Comparison of ENCODE assay signal across 3 cellular contexts in the genomic region with DNA sequence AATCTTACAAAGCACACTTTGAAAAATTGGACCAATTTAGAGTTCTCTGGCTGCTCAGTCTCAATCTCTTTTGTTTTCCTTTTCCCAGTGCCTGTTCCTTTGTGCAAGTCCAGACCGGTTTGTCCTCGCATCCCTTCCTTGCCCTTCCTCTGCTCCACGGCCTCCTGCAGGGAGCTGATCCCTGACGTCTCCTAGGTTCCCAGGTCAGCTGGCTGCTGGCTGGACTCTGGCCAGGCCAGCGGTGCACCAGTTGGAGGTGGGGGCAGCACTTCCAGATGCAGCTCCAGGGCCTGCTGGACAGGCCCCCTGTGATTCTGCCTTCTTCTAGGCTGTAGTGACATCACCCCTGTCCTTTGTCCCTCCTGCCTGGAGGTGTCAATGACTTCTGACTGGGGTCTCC.
TF ChIP-seq lines count a peak whose summit lies in the region.

No MANE protein-coding gene starts in this region.

TF ChIP-seq in SK-N-SH, 30 proteins besides CTCF, POLR2A, EP300 and RAD21 (continues in another document):
- TF ChIP-seq POLR2AphosphoS5 (IDR thresholded peaks at IDR 0.05; ENCODE audit: low read depth, low read length): no peak
- no peak for TF ChIP-seq NRF1 (IDR thresholded peaks at IDR 0.05; ENCODE audit: low read depth, low read length)
- TF ChIP-seq, protein P1, sequence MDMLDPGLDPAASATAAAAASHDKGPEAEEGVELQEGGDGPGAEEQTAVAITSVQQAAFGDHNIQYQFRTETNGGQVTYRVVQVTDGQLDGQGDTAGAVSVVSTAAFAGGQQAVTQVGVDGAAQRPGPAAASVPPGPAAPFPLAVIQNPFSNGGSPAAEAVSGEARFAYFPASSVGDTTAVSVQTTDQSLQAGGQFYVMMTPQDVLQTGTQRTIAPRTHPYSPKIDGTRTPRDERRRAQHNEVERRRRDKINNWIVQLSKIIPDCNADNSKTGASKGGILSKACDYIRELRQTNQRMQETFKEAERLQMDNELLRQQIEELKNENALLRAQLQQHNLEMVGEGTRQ (IDR thresholded peaks at IDR 0.05; ENCODE audit: borderline replicate concordance, low read depth, low read length): no peak
- TF ChIP-seq CHD2 (IDR thresholded peaks at IDR 0.05; ENCODE audit: low read length, partially characterized antibody): no peak
- no peak for TF ChIP-seq RCOR1 (IDR thresholded peaks at IDR 0.05; ENCODE audit: low read length)
- no peak for TF ChIP-seq TCF12 (IDR thresholded peaks at IDR 0.05)
- TF ChIP-seq FOXM1 (IDR thresholded peaks at IDR 0.05; ENCODE audit: low read depth): no peak
- TF ChIP-seq, protein P2, sequence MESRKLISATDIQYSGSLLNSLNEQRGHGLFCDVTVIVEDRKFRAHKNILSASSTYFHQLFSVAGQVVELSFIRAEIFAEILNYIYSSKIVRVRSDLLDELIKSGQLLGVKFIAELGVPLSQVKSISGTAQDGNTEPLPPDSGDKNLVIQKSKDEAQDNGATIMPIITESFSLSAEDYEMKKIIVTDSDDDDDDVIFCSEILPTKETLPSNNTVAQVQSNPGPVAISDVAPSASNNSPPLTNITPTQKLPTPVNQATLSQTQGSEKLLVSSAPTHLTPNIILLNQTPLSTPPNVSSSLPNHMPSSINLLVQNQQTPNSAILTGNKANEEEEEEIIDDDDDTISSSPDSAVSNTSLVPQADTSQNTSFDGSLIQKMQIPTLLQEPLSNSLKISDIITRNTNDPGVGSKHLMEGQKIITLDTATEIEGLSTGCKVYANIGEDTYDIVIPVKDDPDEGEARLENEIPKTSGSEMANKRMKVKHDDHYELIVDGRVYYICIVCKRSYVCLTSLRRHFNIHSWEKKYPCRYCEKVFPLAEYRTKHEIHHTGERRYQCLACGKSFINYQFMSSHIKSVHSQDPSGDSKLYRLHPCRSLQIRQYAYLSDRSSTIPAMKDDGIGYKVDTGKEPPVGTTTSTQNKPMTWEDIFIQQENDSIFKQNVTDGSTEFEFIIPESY (IDR thresholded peaks at IDR 0.05; ENCODE audit: borderline replicate concordance, low read depth): no peak
- no peak for TF ChIP-seq SMC3 (IDR thresholded peaks at IDR 0.05; ENCODE audit: low read depth, low read length)
- TF ChIP-seq MXI1 (IDR thresholded peaks at IDR 0.05; ENCODE audit: low read depth, low read length): no peak
- TF ChIP-seq, protein P3, sequence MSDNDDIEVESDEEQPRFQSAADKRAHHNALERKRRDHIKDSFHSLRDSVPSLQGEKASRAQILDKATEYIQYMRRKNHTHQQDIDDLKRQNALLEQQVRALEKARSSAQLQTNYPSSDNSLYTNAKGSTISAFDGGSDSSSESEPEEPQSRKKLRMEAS (IDR thresholded peaks at IDR 0.05; ENCODE audit: low read depth): no peak
- TF ChIP-seq RXRA (IDR thresholded peaks at IDR 0.05; ENCODE audit: borderline replicate concordance, low read depth): no peak
- no peak for TF ChIP-seq EZH2phosphoT487 (IDR thresholded peaks at IDR 0.05; ENCODE audit: borderline replicate concordance, low read depth)
- TF ChIP-seq, protein P4, sequence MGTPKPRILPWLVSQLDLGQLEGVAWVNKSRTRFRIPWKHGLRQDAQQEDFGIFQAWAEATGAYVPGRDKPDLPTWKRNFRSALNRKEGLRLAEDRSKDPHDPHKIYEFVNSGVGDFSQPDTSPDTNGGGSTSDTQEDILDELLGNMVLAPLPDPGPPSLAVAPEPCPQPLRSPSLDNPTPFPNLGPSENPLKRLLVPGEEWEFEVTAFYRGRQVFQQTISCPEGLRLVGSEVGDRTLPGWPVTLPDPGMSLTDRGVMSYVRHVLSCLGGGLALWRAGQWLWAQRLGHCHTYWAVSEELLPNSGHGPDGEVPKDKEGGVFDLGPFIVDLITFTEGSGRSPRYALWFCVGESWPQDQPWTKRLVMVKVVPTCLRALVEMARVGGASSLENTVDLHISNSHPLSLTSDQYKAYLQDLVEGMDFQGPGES (IDR thresholded peaks at IDR 0.05; ENCODE audit: low read depth, low read length): no peak
- TF ChIP-seq, protein P5, sequence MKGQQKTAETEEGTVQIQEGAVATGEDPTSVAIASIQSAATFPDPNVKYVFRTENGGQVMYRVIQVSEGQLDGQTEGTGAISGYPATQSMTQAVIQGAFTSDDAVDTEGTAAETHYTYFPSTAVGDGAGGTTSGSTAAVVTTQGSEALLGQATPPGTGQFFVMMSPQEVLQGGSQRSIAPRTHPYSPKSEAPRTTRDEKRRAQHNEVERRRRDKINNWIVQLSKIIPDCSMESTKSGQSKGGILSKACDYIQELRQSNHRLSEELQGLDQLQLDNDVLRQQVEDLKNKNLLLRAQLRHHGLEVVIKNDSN (IDR thresholded peaks at IDR 0.05; ENCODE audit: borderline replicate concordance, low read depth): no peak
- no peak for TF ChIP-seq TAF1 (IDR thresholded peaks at IDR 0.05; ENCODE audit: borderline replicate concordance, low read depth, low read length)
- no peak for TF ChIP-seq ELF1 (IDR thresholded peaks at IDR 0.05)

TF ChIP-seq in SK-N-SH treated with all-trans-retinoic acid at 6 μM for 48 hours, 23 proteins besides CTCF, POLR2A, EP300 and RAD21 (continues in another document):
- TF ChIP-seq ZC3H10 (CRISPR knock-in tag; IDR thresholded peaks at IDR 0.05): no peak
- TF ChIP-seq ARNTL (CRISPR knock-in tag; IDR thresholded peaks at IDR 0.05; ENCODE audit: borderline replicate concordance, low read depth): no peak
- no peak for TF ChIP-seq ZNF70 (CRISPR knock-in tag; IDR thresholded peaks at IDR 0.05)
- TF ChIP-seq, protein P6, sequence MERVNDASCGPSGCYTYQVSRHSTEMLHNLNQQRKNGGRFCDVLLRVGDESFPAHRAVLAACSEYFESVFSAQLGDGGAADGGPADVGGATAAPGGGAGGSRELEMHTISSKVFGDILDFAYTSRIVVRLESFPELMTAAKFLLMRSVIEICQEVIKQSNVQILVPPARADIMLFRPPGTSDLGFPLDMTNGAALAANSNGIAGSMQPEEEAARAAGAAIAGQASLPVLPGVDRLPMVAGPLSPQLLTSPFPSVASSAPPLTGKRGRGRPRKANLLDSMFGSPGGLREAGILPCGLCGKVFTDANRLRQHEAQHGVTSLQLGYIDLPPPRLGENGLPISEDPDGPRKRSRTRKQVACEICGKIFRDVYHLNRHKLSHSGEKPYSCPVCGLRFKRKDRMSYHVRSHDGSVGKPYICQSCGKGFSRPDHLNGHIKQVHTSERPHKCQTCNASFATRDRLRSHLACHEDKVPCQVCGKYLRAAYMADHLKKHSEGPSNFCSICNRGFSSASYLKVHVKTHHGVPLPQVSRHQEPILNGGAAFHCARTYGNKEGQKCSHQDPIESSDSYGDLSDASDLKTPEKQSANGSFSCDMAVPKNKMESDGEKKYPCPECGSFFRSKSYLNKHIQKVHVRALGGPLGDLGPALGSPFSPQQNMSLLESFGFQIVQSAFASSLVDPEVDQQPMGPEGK (CRISPR knock-in tag; IDR thresholded peaks at IDR 0.05; ENCODE audit: borderline replicate concordance): no peak
- no peak for TF ChIP-seq SNAI2 (CRISPR knock-in tag; IDR thresholded peaks at IDR 0.05)
- TF ChIP-seq, protein P7, sequence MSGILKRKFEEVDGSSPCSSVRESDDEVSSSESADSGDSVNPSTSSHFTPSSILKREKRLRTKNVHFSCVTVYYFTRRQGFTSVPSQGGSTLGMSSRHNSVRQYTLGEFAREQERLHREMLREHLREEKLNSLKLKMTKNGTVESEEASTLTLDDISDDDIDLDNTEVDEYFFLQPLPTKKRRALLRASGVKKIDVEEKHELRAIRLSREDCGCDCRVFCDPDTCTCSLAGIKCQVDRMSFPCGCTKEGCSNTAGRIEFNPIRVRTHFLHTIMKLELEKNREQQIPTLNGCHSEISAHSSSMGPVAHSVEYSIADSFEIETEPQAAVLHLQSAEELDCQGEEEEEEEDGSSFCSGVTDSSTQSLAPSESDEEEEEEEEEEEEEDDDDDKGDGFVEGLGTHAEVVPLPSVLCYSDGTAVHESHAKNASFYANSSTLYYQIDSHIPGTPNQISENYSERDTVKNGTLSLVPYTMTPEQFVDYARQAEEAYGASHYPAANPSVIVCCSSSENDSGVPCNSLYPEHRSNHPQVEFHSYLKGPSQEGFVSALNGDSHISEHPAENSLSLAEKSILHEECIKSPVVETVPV (CRISPR knock-in tag; IDR thresholded peaks at IDR 0.05): no peak
- no peak for TF ChIP-seq OSR1 (CRISPR knock-in tag; IDR thresholded peaks at IDR 0.05)
- TF ChIP-seq, protein P8, sequence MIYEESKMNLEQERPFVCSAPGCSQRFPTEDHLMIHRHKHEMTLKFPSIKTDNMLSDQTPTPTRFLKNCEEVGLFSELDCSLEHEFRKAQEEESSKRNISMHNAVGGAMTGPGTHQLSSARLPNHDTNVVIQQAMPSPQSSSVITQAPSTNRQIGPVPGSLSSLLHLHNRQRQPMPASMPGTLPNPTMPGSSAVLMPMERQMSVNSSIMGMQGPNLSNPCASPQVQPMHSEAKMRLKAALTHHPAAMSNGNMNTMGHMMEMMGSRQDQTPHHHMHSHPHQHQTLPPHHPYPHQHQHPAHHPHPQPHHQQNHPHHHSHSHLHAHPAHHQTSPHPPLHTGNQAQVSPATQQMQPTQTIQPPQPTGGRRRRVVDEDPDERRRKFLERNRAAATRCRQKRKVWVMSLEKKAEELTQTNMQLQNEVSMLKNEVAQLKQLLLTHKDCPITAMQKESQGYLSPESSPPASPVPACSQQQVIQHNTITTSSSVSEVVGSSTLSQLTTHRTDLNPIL (CRISPR knock-in tag; IDR thresholded peaks at IDR 0.05; ENCODE audit: low read depth): no peak
- TF ChIP-seq BACH2 (CRISPR knock-in tag; IDR thresholded peaks at IDR 0.05; ENCODE audit: borderline replicate concordance): no peak
- no peak for TF ChIP-seq ISL1 (CRISPR knock-in tag; IDR thresholded peaks at IDR 0.05)
- TF ChIP-seq ESRRG (CRISPR knock-in tag; IDR thresholded peaks at IDR 0.05): no peak

TF ChIP-seq in K562, 482 proteins besides CTCF, POLR2A, EP300 and RAD21:
- peak; percentile 10; the same call in 1 of the 2 replicates for TF ChIP-seq NFIC (IDR thresholded peaks at IDR 0.05)
- TF ChIP-seq CEBPB (tag; IDR thresholded peaks at IDR 0.05): no peak
TF ChIP-seq in K562: peak in this region for 1.
